In genomic region chr3:99817437-99818240, GRCh38 we compare ENCODE assay signal across 8 cellular contexts. TPM values are rescaled to one million over a fixed set of nuclear protein-coding genes. Genes with fewer than 3 reads are reported as not detected.
DNase-seq lines count a peak whose midpoint lies in the region; TF ChIP-seq lines count a peak whose summit lies in the region.

Gene CMSS1, plus strand, starts transcription at chr3:99817862.

- H3K27me3 ChIP-seq in H7 (ENCODE audit: control insufficient read depth, insufficient read depth, low read length), result no peaks in the 10 kb centered on the region

- no peaks in the 10 kb centered on the region for H3K9me3 Mint-ChIP-seq in nephron
- no peaks in the 10 kb centered on the region for H3K9me3 Mint-ChIP-seq in stimulated activated naive CD8-positive, alpha-beta T cell treated with anti-CD3 and anti-CD28 coated beads, Interleukin-15, Interleukin-2, amounts not matched to agents 100 ng/mL and 50 ng/mL, for 24 hours

- H3K27ac Mint-ChIP-seq in nephron, result peak within 1 kb of the TSS; percentile 99 to 100 (median 99)
- peak within 1 kb of the TSS; percentile 100 for H3K27ac Mint-ChIP-seq in stimulated activated naive CD8-positive, alpha-beta T cell treated with anti-CD3 and anti-CD28 coated beads, Interleukin-15, Interleukin-2, amounts not matched to agents 100 ng/mL and 50 ng/mL, for 24 hours

- no peaks in the 10 kb centered on the region for H3K36me3 ChIP-seq in H7 (replicated peaks; ENCODE audit: control insufficient read depth, insufficient read depth, low read length)

- TF ChIP-seq CTCF in fibroblast of pulmonary artery (IDR thresholded peaks at IDR 0.05; ENCODE audit: low read length, missing control alignments) (peak; percentile 30), nephron (IDR thresholded peaks at IDR 0.05; ENCODE audit: unreplicated experiment in 3 of 3) (peak in 1 of 3 experiments; percentile 25)

- H3K36me3 Mint-ChIP-seq in nephron (ENCODE audit: low read depth), result no peaks in the 10 kb centered on the region
- H3K36me3 Mint-ChIP-seq in stimulated activated naive CD8-positive, alpha-beta T cell treated with anti-CD3 and anti-CD28 coated beads, Interleukin-15, Interleukin-2, amounts not matched to agents 100 ng/mL and 50 ng/mL, for 24 hours (ENCODE audit: low read depth), result peaks cover 20% of the 10 kb centered on the region

- peak within 1 kb of the TSS; percentile 89 to 98 (median 93) for H3K4me3 Mint-ChIP-seq in nephron
- H3K4me3 Mint-ChIP-seq in stimulated activated naive CD8-positive, alpha-beta T cell treated with anti-CD3 and anti-CD28 coated beads, Interleukin-15, Interleukin-2, amounts not matched to agents 100 ng/mL and 50 ng/mL, for 24 hours, result peak within 1 kb of the TSS; percentile 99

- in situ Hi-C loops in G401 (cut with HindIII; ENCODE audit: low sequenced_read_pairs), result no loop called here

- DNase-seq in G401 (ENCODE audit: low spot score) (peak; percentile 89), H7 (peak; percentile 86), M059J (ENCODE audit: low read depth) (peak; percentile 89), SHP77 (lab: John Stamatoyannopoulos, UW) (peak; percentile 79 to 83), fibroblast of pulmonary artery (ENCODE audit: low read depth) (peak; percentile 95)
- DNase-seq in activated effector memory CD4-positive, alpha-beta T cell treated with Interleukin-2 at 50 U/mL for 16 hours, result peak; percentile 91

- peaks cover 3% of the 10 kb centered on the region for H3K27me3 Mint-ChIP-seq in nephron (ENCODE audit: low read depth)
- H3K27me3 Mint-ChIP-seq in stimulated activated naive CD8-positive, alpha-beta T cell treated with anti-CD3 and anti-CD28 coated beads, Interleukin-15, Interleukin-2, amounts not matched to agents 100 ng/mL and 50 ng/mL, for 24 hours, result no peaks in the 10 kb centered on the region

- H3K4me1 Mint-ChIP-seq in nephron, result peaks cover 27% of the 10 kb centered on the region
- peaks cover 50% of the 10 kb centered on the region for H3K4me1 Mint-ChIP-seq in stimulated activated naive CD8-positive, alpha-beta T cell treated with anti-CD3 and anti-CD28 coated beads, Interleukin-15, Interleukin-2, amounts not matched to agents 100 ng/mL and 50 ng/mL, for 24 hours (ENCODE audit: low read depth)

- H3K4me3 ChIP-seq in H7 (ENCODE audit: insufficient read depth, low read depth, low read length) (peak within 1 kb of the TSS; percentile 96), fibroblast of pulmonary artery (replicated peaks; ENCODE audit: low read depth, low read length) (peak within 1 kb of the TSS; percentile 89)

RNA-seq across cellular contexts. Expression of gene CMSS1, which starts in this region (rescaled TPM):
- 35.7 and 37.9 TPM in 2 replicates for total RNA-seq in G401 (2014; rRNA removed; shearing (Covaris generic))
- 42.3 and 44.6 TPM in 2 replicates for total RNA-seq in H7 (2014; rRNA removed; shearing (Covaris generic))
- 38.7 and 49.9 TPM in 2 replicates for total RNA-seq in M059J (2014; rRNA removed; shearing (Covaris generic))

Comparison
In these comparisons a context has a peak if more than half of its experiments do, and no peak if none do; other contexts are left out.
1. Peak in every context shown above with its lines: DNase-seq and H3K4me3 ChIP-seq.